In the genomic region with DNA sequence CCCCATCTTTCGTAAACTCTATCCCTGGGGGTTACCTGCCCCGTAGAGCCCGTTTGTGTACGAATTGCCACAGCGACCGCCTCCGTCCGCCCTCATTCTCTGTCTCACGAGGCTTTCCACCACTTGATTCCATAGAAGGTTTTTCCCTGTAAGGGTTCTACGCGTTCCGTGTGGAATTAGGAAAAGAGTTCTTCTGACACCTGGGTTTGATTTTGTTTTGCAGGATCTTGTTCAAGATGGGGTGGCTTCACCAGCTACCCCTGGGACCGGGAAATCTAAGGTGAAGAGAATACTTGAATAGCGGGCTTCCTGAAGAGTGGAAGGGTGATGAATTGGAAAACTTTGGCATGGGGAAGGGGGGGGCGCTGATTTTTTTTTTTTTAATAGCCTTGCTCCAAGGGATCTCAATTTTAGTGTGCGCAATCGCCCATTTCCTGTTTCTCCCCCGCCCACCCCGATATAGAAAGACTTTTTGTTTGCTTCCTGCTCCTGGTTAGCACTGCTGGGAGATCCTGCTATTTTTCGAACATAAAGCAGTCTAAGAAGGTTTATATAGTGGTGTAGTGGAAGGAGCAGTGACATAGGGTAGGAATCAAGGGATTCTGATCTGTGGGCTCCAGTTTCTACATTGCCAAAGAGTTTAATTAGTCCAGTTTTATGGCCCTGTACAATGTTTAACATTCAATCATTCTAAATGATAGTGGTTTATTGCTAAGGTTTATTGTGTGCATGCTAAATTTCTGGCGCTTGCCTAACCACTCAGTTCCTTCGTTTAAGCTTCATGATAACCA, we compare ENCODE assay signal across 1 cellular context.
TF ChIP-seq lines count a peak whose summit lies in the region.

No MANE protein-coding gene starts in this region.

TF ChIP-seq in HEK293, 187 proteins besides CTCF, POLR2A, EP300 and RAD21 (continued from another document and continues in another):
- TF ChIP-seq, protein P1, sequence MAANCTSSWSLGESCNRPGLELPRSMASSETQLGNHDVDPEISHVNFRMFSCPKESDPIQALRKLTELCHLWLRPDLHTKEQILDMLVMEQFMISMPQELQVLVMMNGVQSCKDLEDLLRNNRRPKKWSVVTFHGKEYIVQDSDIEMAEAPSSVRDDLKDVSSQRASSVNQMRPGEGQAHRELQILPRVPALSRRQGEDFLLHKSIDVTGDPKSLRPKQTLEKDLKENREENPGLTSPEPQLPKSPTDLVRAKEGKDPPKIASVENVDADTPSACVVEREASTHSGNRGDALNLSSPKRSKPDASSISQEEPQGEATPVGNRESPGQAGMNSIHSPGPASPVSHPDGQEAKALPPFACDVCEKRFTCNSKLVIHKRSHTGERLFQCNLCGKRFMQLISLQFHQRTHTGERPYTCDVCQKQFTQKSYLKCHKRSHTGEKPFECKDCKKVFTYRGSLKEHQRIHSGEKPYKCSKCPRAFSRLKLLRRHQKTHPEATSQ (tag by site-specific recombination; IDR thresholded peaks at IDR 0.05) = no peak
- TF ChIP-seq ZNF501 (tag by site-specific recombination; IDR thresholded peaks at IDR 0.05) = 0 out of 2 replicates have a peak, but pooled peaks have one; percentile 3
- no peak for TF ChIP-seq ZSCAN16 (tag by site-specific recombination; IDR thresholded peaks at IDR 0.05)
- TF ChIP-seq, protein P2, sequence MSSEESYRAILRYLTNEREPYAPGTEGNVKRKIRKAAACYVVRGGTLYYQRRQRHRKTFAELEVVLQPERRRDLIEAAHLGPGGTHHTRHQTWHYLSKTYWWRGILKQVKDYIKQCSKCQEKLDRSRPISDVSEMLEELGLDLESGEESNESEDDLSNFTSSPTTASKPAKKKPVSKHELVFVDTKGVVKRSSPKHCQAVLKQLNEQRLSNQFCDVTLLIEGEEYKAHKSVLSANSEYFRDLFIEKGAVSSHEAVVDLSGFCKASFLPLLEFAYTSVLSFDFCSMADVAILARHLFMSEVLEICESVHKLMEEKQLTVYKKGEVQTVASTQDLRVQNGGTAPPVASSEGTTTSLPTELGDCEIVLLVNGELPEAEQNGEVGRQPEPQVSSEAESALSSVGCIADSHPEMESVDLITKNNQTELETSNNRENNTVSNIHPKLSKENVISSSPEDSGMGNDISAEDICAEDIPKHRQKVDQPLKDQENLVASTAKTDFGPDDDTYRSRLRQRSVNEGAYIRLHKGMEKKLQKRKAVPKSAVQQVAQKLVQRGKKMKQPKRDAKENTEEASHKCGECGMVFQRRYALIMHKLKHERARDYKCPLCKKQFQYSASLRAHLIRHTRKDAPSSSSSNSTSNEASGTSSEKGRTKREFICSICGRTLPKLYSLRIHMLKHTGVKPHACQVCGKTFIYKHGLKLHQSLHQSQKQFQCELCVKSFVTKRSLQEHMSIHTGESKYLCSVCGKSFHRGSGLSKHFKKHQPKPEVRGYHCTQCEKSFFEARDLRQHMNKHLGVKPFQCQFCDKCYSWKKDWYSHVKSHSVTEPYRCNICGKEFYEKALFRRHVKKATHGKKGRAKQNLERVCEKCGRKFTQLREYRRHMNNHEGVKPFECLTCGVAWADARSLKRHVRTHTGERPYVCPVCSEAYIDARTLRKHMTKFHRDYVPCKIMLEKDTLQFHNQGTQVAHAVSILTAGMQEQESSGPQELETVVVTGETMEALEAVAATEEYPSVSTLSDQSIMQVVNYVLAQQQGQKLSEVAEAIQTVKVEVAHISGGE (tag by site-specific recombination; conservative IDR thresholded peaks at IDR 0.05; ENCODE audit: low read depth) = peak; percentile 44
- TF ChIP-seq ZNF600 (tag by site-specific recombination; IDR thresholded peaks at IDR 0.05) = no peak; the same call in 1 of the 2 replicates
- no peak for TF ChIP-seq BCL11A (tag by site-specific recombination; IDR thresholded peaks at IDR 0.05; ENCODE audit: low read depth)
- TF ChIP-seq, protein P3, sequence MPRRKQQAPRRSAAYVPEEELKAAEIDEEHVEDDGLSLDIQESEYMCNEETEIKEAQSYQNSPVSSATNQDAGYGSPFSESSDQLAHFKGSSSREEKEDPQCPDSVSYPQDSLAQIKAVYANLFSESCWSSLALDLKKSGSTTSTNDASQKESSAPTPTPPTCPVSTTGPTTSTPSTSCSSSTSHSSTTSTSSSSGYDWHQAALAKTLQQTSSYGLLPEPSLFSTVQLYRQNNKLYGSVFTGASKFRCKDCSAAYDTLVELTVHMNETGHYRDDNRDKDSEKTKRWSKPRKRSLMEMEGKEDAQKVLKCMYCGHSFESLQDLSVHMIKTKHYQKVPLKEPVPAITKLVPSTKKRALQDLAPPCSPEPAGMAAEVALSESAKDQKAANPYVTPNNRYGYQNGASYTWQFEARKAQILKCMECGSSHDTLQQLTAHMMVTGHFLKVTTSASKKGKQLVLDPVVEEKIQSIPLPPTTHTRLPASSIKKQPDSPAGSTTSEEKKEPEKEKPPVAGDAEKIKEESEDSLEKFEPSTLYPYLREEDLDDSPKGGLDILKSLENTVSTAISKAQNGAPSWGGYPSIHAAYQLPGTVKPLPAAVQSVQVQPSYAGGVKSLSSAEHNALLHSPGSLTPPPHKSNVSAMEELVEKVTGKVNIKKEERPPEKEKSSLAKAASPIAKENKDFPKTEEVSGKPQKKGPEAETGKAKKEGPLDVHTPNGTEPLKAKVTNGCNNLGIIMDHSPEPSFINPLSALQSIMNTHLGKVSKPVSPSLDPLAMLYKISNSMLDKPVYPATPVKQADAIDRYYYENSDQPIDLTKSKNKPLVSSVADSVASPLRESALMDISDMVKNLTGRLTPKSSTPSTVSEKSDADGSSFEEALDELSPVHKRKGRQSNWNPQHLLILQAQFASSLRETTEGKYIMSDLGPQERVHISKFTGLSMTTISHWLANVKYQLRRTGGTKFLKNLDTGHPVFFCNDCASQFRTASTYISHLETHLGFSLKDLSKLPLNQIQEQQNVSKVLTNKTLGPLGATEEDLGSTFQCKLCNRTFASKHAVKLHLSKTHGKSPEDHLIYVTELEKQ (tag by site-specific recombination; IDR thresholded peaks at IDR 0.05; ENCODE audit: borderline replicate concordance) = no peak
- TF ChIP-seq ZNF292 (tag by site-specific recombination; IDR thresholded peaks at IDR 0.05; ENCODE audit: borderline replicate concordance, low read depth) = no peak
- no peak for TF ChIP-seq ZNF2 (tag by site-specific recombination; IDR thresholded peaks at IDR 0.05)
- TF ChIP-seq ZEB2 (tag by site-specific recombination; IDR thresholded peaks at IDR 0.05) = no peak
- TF ChIP-seq, protein P4, sequence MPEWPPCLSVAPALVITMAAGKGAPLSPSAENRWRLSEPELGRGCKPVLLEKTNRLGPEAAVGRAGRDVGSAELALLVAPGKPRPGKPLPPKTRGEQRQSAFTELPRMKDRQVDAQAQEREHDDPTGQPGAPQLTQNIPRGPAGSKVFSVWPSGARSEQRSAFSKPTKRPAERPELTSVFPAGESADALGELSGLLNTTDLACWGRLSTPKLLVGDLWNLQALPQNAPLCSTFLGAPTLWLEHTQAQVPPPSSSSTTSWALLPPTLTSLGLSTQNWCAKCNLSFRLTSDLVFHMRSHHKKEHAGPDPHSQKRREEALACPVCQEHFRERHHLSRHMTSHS (tag by site-specific recombination; IDR thresholded peaks at IDR 0.05) = no peak
- TF ChIP-seq, protein P5, sequence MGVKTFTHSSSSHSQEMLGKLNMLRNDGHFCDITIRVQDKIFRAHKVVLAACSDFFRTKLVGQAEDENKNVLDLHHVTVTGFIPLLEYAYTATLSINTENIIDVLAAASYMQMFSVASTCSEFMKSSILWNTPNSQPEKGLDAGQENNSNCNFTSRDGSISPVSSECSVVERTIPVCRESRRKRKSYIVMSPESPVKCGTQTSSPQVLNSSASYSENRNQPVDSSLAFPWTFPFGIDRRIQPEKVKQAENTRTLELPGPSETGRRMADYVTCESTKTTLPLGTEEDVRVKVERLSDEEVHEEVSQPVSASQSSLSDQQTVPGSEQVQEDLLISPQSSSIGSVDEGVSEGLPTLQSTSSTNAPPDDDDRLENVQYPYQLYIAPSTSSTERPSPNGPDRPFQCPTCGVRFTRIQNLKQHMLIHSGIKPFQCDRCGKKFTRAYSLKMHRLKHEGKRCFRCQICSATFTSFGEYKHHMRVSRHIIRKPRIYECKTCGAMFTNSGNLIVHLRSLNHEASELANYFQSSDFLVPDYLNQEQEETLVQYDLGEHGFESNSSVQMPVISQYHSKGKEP (tag by site-specific recombination; IDR thresholded peaks at IDR 0.05) = peak; percentile 60; the same call in 1 of the 2 replicates
- no peak for TF ChIP-seq ZNF510 (tag by site-specific recombination; IDR thresholded peaks at IDR 0.05; ENCODE audit: insufficient replicate concordance)
- TF ChIP-seq ZXDB (tag by site-specific recombination; IDR thresholded peaks at IDR 0.05) = 0 out of 2 replicates have a peak, but pooled peaks have one; percentile 17
- TF ChIP-seq ZNF560 (tag by site-specific recombination; IDR thresholded peaks at IDR 0.05; ENCODE audit: borderline replicate concordance) = no peak
- no peak for TF ChIP-seq ZNF169 (tag by site-specific recombination; IDR thresholded peaks at IDR 0.05)
- TF ChIP-seq, protein P6, sequence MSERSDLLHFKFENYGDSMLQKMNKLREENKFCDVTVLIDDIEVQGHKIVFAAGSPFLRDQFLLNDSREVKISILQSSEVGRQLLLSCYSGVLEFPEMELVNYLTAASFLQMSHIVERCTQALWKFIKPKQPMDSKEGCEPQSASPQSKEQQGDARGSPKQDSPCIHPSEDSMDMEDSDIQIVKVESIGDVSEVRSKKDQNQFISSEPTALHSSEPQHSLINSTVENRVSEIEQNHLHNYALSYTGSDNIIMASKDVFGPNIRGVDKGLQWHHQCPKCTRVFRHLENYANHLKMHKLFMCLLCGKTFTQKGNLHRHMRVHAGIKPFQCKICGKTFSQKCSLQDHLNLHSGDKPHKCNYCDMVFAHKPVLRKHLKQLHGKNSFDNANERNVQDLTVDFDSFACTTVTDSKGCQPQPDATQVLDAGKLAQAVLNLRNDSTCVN (tag by site-specific recombination; optimal IDR thresholded peaks at IDR 0.05) = peak; percentile 8
- no peak for TF ChIP-seq RBAK (tag by site-specific recombination; IDR thresholded peaks at IDR 0.05)
- TF ChIP-seq, protein P7, sequence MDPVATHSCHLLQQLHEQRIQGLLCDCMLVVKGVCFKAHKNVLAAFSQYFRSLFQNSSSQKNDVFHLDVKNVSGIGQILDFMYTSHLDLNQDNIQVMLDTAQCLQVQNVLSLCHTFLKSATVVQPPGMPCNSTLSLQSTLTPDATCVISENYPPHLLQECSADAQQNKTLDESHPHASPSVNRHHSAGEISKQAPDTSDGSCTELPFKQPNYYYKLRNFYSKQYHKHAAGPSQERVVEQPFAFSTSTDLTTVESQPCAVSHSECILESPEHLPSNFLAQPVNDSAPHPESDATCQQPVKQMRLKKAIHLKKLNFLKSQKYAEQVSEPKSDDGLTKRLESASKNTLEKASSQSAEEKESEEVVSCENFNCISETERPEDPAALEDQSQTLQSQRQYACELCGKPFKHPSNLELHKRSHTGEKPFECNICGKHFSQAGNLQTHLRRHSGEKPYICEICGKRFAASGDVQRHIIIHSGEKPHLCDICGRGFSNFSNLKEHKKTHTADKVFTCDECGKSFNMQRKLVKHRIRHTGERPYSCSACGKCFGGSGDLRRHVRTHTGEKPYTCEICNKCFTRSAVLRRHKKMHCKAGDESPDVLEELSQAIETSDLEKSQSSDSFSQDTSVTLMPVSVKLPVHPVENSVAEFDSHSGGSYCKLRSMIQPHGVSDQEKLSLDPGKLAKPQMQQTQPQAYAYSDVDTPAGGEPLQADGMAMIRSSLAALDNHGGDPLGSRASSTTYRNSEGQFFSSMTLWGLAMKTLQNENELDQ (tag by site-specific recombination; IDR thresholded peaks at IDR 0.05; ENCODE audit: low read depth) = no peak
- 0 out of 2 replicates have a peak, but pooled peaks have one; percentile 29 for TF ChIP-seq ZBTB17 (tag by site-specific recombination; IDR thresholded peaks at IDR 0.05)
- TF ChIP-seq SALL2 (tag by site-specific recombination; IDR thresholded peaks at IDR 0.05; ENCODE audit: borderline replicate concordance) = no peak
- 0 out of 2 replicates have a peak, but pooled peaks have one; percentile 36 for TF ChIP-seq OVOL3 (tag by site-specific recombination; IDR thresholded peaks at IDR 0.05)
- TF ChIP-seq ZNF211 (tag by site-specific recombination; IDR thresholded peaks at IDR 0.05; ENCODE audit: low read depth) = no peak
- 0 out of 2 replicates have a peak, but pooled peaks have one; percentile 15 for TF ChIP-seq IKZF3 (tag by site-specific recombination; IDR thresholded peaks at IDR 0.05)
- no peak for TF ChIP-seq ZNF558 (tag by site-specific recombination; IDR thresholded peaks at IDR 0.05)
- no peak for TF ChIP-seq ZNF140 (tag by site-specific recombination; IDR thresholded peaks at IDR 0.05)
- TF ChIP-seq ZNF701 (tag by site-specific recombination; IDR thresholded peaks at IDR 0.05) = no peak
- peak; percentile 17; the same call in 1 of the 2 replicates for TF ChIP-seq SP7 (tag by site-specific recombination; IDR thresholded peaks at IDR 0.05)
- no peak for TF ChIP-seq ZNF544 (tag by site-specific recombination; IDR thresholded peaks at IDR 0.05)
- TF ChIP-seq ZNF843 (tag by site-specific recombination; IDR thresholded peaks at IDR 0.05) = peak; percentile 34; the same call in 1 of the 2 replicates
- TF ChIP-seq ZNF324 (tag by site-specific recombination; IDR thresholded peaks at IDR 0.05) = no peak
- no peak for TF ChIP-seq HOXA7 (CRISPR knock-in tag; IDR thresholded peaks at IDR 0.05; ENCODE audit: borderline replicate concordance)
- TF ChIP-seq, protein P8, sequence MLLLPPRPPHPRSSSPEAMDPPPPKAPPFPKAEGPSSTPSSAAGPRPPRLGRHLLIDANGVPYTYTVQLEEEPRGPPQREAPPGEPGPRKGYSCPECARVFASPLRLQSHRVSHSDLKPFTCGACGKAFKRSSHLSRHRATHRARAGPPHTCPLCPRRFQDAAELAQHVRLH (tag by site-specific recombination; IDR thresholded peaks at IDR 0.05) = no peak
- no peak for TF ChIP-seq ZIC2 (tag by site-specific recombination; IDR thresholded peaks at IDR 0.05)
- TF ChIP-seq ZNF521 (tag by site-specific recombination; IDR thresholded peaks at IDR 0.05) = no peak
- no peak for TF ChIP-seq HOXC10 (CRISPR knock-in tag; IDR thresholded peaks at IDR 0.05)
- TF ChIP-seq, protein P9, sequence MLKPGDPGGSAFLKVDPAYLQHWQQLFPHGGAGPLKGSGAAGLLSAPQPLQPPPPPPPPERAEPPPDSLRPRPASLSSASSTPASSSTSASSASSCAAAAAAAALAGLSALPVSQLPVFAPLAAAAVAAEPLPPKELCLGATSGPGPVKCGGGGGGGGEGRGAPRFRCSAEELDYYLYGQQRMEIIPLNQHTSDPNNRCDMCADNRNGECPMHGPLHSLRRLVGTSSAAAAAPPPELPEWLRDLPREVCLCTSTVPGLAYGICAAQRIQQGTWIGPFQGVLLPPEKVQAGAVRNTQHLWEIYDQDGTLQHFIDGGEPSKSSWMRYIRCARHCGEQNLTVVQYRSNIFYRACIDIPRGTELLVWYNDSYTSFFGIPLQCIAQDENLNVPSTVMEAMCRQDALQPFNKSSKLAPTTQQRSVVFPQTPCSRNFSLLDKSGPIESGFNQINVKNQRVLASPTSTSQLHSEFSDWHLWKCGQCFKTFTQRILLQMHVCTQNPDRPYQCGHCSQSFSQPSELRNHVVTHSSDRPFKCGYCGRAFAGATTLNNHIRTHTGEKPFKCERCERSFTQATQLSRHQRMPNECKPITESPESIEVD (tag by site-specific recombination; IDR thresholded peaks at IDR 0.05) = peak; percentile 72
- TF ChIP-seq GLI2 (tag by site-specific recombination; IDR thresholded peaks at IDR 0.05; ENCODE audit: borderline replicate concordance, low read depth) = no peak
- no peak for TF ChIP-seq REPIN1 (tag by site-specific recombination; IDR thresholded peaks at IDR 0.05; ENCODE audit: low read depth)
- no peak for TF ChIP-seq ZNF837 (tag by site-specific recombination; IDR thresholded peaks at IDR 0.05)
- no peak for TF ChIP-seq ZFP37 (tag by site-specific recombination; IDR thresholded peaks at IDR 0.05)
- no peak for TF ChIP-seq ZNF19 (tag by site-specific recombination; IDR thresholded peaks at IDR 0.05; ENCODE audit: low read depth)
